1 cellular context compared by ENCODE assay signal in genomic region chr5:79505138-79505537, GRCh38.
TF ChIP-seq lines count a peak whose summit lies in the region.

No MANE protein-coding gene starts in this region.

TF ChIP-seq in HepG2, 621 proteins besides CTCF, POLR2A, EP300 and RAD21 (continued from another document):
- TF ChIP-seq, protein P1, sequence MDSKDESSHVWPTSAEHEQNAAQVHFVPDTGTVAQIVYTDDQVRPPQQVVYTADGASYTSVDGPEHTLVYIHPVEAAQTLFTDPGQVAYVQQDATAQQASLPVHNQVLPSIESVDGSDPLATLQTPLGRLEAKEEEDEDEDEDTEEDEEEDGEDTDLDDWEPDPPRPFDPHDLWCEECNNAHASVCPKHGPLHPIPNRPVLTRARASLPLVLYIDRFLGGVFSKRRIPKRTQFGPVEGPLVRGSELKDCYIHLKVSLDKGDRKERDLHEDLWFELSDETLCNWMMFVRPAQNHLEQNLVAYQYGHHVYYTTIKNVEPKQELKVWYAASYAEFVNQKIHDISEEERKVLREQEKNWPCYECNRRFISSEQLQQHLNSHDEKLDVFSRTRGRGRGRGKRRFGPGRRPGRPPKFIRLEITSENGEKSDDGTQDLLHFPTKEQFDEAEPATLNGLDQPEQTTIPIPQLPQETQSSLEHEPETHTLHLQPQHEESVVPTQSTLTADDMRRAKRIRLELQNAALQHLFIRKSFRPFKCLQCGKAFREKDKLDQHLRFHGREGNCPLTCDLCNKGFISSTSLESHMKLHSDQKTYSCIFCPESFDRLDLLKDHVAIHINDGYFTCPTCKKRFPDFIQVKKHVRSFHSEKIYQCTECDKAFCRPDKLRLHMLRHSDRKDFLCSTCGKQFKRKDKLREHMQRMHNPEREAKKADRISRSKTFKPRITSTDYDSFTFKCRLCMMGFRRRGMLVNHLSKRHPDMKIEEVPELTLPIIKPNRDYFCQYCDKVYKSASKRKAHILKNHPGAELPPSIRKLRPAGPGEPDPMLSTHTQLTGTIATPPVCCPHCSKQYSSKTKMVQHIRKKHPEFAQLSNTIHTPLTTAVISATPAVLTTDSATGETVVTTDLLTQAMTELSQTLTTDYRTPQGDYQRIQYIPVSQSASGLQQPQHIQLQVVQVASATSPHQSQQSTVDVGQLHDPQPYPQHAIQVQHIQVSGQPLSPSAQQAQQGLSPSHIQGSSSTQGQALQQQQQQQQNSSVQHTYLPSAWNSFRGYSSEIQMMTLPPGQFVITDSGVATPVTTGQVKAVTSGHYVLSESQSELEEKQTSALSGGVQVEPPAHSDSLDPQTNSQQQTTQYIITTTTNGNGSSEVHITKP (CRISPR knock-in tag; IDR thresholded peaks at IDR 0.05; ENCODE audit: low read depth) = peak; percentile 96
- TF ChIP-seq, protein P2, sequence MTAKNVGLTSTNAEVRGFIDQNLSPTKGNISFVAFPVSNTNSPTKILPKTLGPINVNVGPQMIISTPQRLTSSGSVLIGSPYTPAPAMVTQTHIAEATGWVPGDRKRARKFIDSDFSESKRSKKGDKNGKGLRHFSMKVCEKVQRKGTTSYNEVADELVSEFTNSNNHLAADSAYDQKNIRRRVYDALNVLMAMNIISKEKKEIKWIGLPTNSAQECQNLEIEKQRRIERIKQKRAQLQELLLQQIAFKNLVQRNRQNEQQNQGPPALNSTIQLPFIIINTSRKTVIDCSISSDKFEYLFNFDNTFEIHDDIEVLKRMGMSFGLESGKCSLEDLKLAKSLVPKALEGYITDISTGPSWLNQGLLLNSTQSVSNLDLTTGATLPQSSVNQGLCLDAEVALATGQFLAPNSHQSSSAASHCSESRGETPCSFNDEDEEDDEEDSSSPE (CRISPR knock-in tag; IDR thresholded peaks at IDR 0.05) = no peak
- TF ChIP-seq RFX1 (IDR thresholded peaks at IDR 0.05) (no peak), IKZF4 (CRISPR knock-in tag; IDR thresholded peaks at IDR 0.05; ENCODE audit: borderline replicate concordance, low read depth, not compliant biosample characterization) (no peak)
